In the genomic region with DNA sequence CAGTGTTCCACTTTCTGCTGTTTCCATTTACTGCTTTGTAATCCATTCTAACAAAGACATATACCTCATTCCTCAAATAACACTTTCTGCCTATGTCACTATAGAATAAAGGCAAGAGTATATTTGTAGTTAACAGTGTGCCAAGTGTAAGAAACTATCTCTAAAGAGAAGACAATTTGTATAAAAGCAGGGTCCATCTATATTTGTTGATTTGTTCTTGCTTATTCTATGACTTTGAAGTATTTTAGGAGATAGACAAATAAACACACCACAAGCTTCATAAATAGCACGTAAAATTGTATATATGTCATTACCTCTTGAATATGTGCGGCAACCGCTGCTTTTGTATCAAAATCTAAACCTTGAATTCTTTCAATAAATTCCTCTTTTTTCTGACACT, we compare ENCODE assay signal across 18 cellular contexts. TPM values are rescaled to one million over a fixed set of nuclear protein-coding genes. Genes with fewer than 3 reads are reported as not detected.
DNase-seq lines count a peak whose midpoint lies in the region; ATAC-seq, FAIRE-seq and TF ChIP-seq lines count a peak whose summit lies in the region.
"Had no signal": no experiment of that assay in that cellular context is flagged by ENCODE, and none has a peak within 500 bp of the region (broad histone marks: within the 10 kb centered on the region; RNA-seq: fewer than 3 reads in every experiment).

No MANE protein-coding gene starts in this region.

- H3K4me3 ChIP-seq in SK-N-MC (no peak overlapping the region), adrenal gland (no peak overlapping the region)
- H3K4me3 ChIP-seq: BLaER1, Peyer's patch, SJSA1 had no signal

- H3K9ac ChIP-seq in SK-N-MC (ENCODE audit: insufficient read length), result no peak overlapping the region
- H3K9ac ChIP-seq: BLaER1 had no signal

- peak; percentile 33 for FAIRE-seq in GM19239 (lab: Jason Lieb, UNC)
- FAIRE-seq: HepG2 had no signal

- H3K36me3 ChIP-seq in SK-N-MC (ENCODE audit: insufficient read depth, low read length) (no peaks in the 10 kb centered on the region), adrenal gland (replicated peaks in 1 of 2) (no peaks in the 10 kb centered on the region)
- H3K36me3 ChIP-seq: Peyer's patch, SJSA1 had no signal

- H3K27ac ChIP-seq in SK-N-MC, result peak overlapping the region; percentile 51; the same call in 1 of the 2 replicates
- H3K27ac ChIP-seq in temporal lobe (ENCODE audit: low read depth, low read length), result peak overlapping the region; percentile 89
- H3K27ac ChIP-seq in adrenal gland, result no peak overlapping the region
- H3K27ac ChIP-seq: BLaER1, Peyer's patch, SJSA1 had no signal

- H3K4me1 ChIP-seq in adrenal gland (replicated peaks in 1 of 2), result peaks cover 4 to 28% of the 10 kb centered on the region in 2 donors
- H3K4me1 ChIP-seq: BLaER1, Peyer's patch, SJSA1 had no signal

- intact Hi-C loops in adrenal gland (cut with DNase I), result no loop called here

- 87 to 92% (median 90%) methylated on average over 3 of the region's 3 CpGs for WGBS in adrenal gland, 4 donors

- ATAC-seq in GM18517 (IDR thresholded peaks at IDR 0.05; ENCODE audit: unreplicated experiment), result no peak
- ATAC-seq: CD8-positive, alpha-beta T cell; HepG2 had no signal

- TF ChIP-seq CTCF in adrenal gland (IDR thresholded peaks at IDR 0.05), result no peak

- H3K27me3 ChIP-seq in adrenal gland, result no peaks in the 10 kb centered on the region
- H3K27me3 ChIP-seq: BLaER1, Peyer's patch, SJSA1 had no signal

- no peak for DNase-seq in GM19239 (ENCODE audit: insufficient read length, low spot score)
- no peak for DNase-seq in SK-N-MC (ENCODE audit: low read depth, low spot score)
- DNase-seq in globus pallidus (ENCODE audit: low spot score), result peak; percentile 51
- no peak for DNase-seq in adrenal gland
- no peak for DNase-seq in NCI-H2196 treated with DMSO at 0.1 percent for 48 hours (lab: John Stamatoyannopoulos, UW; ENCODE audit: unreplicated experiment)
- DNase-seq: CD8-positive, alpha-beta T cell; DMS79; KBM-7; NCI-H1417; NCI-H187 treated with DMSO at 0.1 percent for 48 hours; NCI-H345; NCI-H526; Peyer's patch had no signal

- H3K9me3 ChIP-seq in SK-N-MC (ENCODE audit: low read depth, low read length) (no peaks in the 10 kb centered on the region), adrenal gland (replicated peaks in 1 of 3) (no peaks in the 10 kb centered on the region)
- H3K9me3 ChIP-seq: BLaER1, Peyer's patch, SJSA1 had no signal

- no peak for TF ChIP-seq POLR2A in adrenal gland (IDR thresholded peaks at IDR 0.05)

RNA-seq across cellular contexts. Expression of gene CCDC88A, which starts 56.0 kb away (rescaled TPM):
- 302 TPM for total RNA-seq in temporal lobe
- 10 to 100 TPM; 18.5 to 71.3 (median 46.8) TPM for total RNA-seq in adrenal gland
- polyA plus RNA-seq in adrenal gland, result 10 to 100 TPM; 20.9 to 84.9 (median 31.9) TPM

Comparison
In these comparisons a context has a peak if more than half of its experiments do, and no peak if none do; other contexts are left out.
1. H3K27ac ChIP-seq: peak in SK-N-MC (single experiment) and temporal lobe (single experiment); none in adrenal gland (0 of 5).